Comparison of ENCODE assay signal across 5 cellular contexts in the genomic region with DNA sequence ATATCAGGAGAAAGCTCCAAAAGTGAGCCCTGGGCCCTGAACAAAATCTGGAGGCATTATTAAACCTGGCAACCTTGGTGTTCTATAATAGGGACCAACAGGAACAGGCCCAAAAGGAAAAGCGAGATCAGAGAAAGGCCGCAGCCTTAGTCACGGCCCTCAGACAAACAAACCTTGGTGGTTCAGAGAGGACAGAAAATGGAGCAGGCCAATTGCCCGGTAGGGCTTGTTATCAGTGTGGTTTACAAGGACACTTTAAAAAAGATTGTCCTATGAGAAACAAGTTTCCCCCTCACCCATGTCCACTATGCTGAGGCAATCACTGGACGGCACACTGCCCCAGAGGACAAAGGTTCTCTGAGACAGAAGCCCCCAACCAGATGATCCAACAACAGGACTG. TPM values are rescaled to one million over a fixed set of nuclear protein-coding genes. Genes with fewer than 3 reads are reported as not detected.
DNase-seq lines count a peak whose midpoint lies in the region; ATAC-seq and TF ChIP-seq lines count a peak whose summit lies in the region.
"Not testable (repeated sequence)": the region's sequence is repeated elsewhere in the genome, so short reads cannot be mapped to it uniquely, and the experiment has no call there.
"Had no signal": no experiment of that assay in that cellular context is flagged by ENCODE, and none has a peak within 500 bp of the region (broad histone marks: within the 10 kb centered on the region; RNA-seq: fewer than 3 reads in every experiment).

No MANE protein-coding gene starts in this region.

- peak in 6 of 7 donors; percentile 30 to 60 (median 46) for DNase-seq in adrenal gland
- DNase-seq in body of pancreas: peak; percentile 36 to 60 (median 50)

- H3K36me3 ChIP-seq in adrenal gland (replicated peaks in 1 of 2); body of pancreas (replicated peaks in 1 of 2; ENCODE audit: insufficient read depth in 1 of 2, low read depth in 2 of 2): not testable (repeated sequence)

- TF ChIP-seq POLR2A in adrenal gland (IDR thresholded peaks at IDR 0.05); body of pancreas (IDR thresholded peaks at IDR 0.05): not testable (repeated sequence)

- ATAC-seq in body of pancreas: not testable (repeated sequence)

- WGBS in adrenal gland, 4 donors: 39 to 70% (median 66%) methylated on average over 4 to 5 of the region's 5 CpGs
- WGBS in body of pancreas, 2 donors: 37 to 41% methylated on average over 5 of the region's 5 CpGs

- not testable (repeated sequence) for TF ChIP-seq CTCF in adrenal gland (IDR thresholded peaks at IDR 0.05); body of pancreas (IDR thresholded peaks at IDR 0.05)

- not testable (repeated sequence) for H3K4me1 ChIP-seq in adrenal gland (replicated peaks in 1 of 2)
- peaks cover 10% of the 10 kb centered on the region for H3K4me1 ChIP-seq in body of pancreas

- H3K9me3 ChIP-seq in adrenal gland (replicated peaks in 1 of 3); body of pancreas: not testable (repeated sequence)

- intact Hi-C loops in adrenal gland (cut with DNase I); body of pancreas (cut with DNase I): not testable (repeated sequence)

- not testable (repeated sequence) for H3K4me3 ChIP-seq in adrenal gland, body of pancreas

- H3K27ac ChIP-seq in adrenal gland: peak overlapping the region in 2 of 5 donors; percentile 17 to 54
- H3K27ac ChIP-seq in body of pancreas: peak overlapping the region in 3 of 4 donors; percentile 34 to 62 (median 62)

- not testable (repeated sequence) for H3K27me3 ChIP-seq in adrenal gland, body of pancreas

RNA-seq across cellular contexts. Expression of a gene that starts 14.0 kb away (rescaled TPM):
- total RNA-seq in adrenal gland: 1 to 10 TPM in 7 of 8 donors, under 1 TPM in 1; 0.12 to 3.7 (median 1.9) TPM
- polyA plus RNA-seq in adrenal gland: 1 to 10 TPM; 1.2 to 5.0 (median 4.5) TPM
- total RNA-seq in body of pancreas: 1 to 10 TPM; 2.0 to 2.1 TPM
- total RNA-seq: A172, B cell, Caco-2 had no signal
